ENCODE assay signal across 8 cellular contexts in genomic region chr6:118776607-118777549, GRCh38.
A peak's percentile ranks its signal among the peaks of the same experiment; 100 is the strongest.
DNase-seq lines count a peak whose midpoint lies in the region; ATAC-seq and TF ChIP-seq lines count a peak whose summit lies in the region.

No MANE protein-coding gene starts in this region.

- ATAC-seq in GM18868 (IDR thresholded peaks at IDR 0.05; ENCODE audit: unreplicated experiment), result peak; percentile 91
- peak; percentile 88 for ATAC-seq in HG03280 (IDR thresholded peaks at IDR 0.05; ENCODE audit: unreplicated experiment)
- ATAC-seq in lower lobe of right lung, result peak; percentile 80 to 84

- peaks cover 15% of the 10 kb centered on the region for H3K4me1 ChIP-seq in lower lobe of right lung

- no peaks in the 10 kb centered on the region for H3K9me3 ChIP-seq in lower lobe of right lung

- H3K27ac ChIP-seq in coronary artery (no peak overlapping the region), lower lobe of right lung (no peak overlapping the region)

- TF ChIP-seq CTCF in coronary artery (IDR thresholded peaks at IDR 0.05), result peak; percentile 51
- TF ChIP-seq CTCF in lower lobe of right lung (IDR thresholded peaks at IDR 0.05), result peak; percentile 78

- DNase-seq in AG20443 (ENCODE audit: low spot score) (peak; percentile 80), NCI-H510A treated with DMSO at 0.1 percent for 48 hours (lab: John Stamatoyannopoulos, UW) (peak; percentile 57), coronary artery (ENCODE audit: low spot score) (no peak), lower lobe of right lung (no peak)
- peak; percentile 47 to 48 for DNase-seq in activated CD4-positive, alpha-beta T cell treated with anti-CD3 and anti-CD28 coated beads for 24 hours (ENCODE audit: low read depth in 2 of 2)
- DNase-seq in stimulated activated CD8-positive, alpha-beta memory T cell treated with anti-CD3 and anti-CD28 coated beads, Interleukin-4, amount 100 ng/mL, for 4 hours (ENCODE audit: low read depth in 2 of 2, low spot score in 1 of 2), result peak; percentile 34 to 47

- intact Hi-C loops in lower lobe of right lung (cut with DNase I), result no loop called here

- no peak overlapping the region for H3K4me3 ChIP-seq in coronary artery
- H3K4me3 ChIP-seq in lower lobe of right lung, result no peak overlapping the region

- H3K27me3 ChIP-seq in lower lobe of right lung (ENCODE audit: low read depth), result no peaks in the 10 kb centered on the region

- H3K36me3 ChIP-seq in lower lobe of right lung, result no peaks in the 10 kb centered on the region

Comparison
In these comparisons a context has a peak if more than half of its experiments do, and no peak if none do; other contexts are left out.
1. DNase-seq: peak in AG20443 (single experiment), NCI-H510A treated with DMSO at 0.1 percent for 48 hours (single experiment), activated CD4-positive, alpha-beta T cell treated with anti-CD3 and anti-CD28 coated beads for 24 hours (2 of 2) and stimulated activated CD8-positive, alpha-beta memory T cell treated with anti-CD3 and anti-CD28 coated beads, Interleukin-4, amount 100 ng/mL, for 4 hours (2 of 2); none in coronary artery (single experiment) and lower lobe of right lung (single experiment).
2. Peak in every context shown above with its lines, with median percentiles within 50 percentile points of each other: ATAC-seq.